Comparison of ENCODE assay signal across 8 cellular contexts in genomic region chr20:23358563-23358906, GRCh38. TPM values are rescaled to one million over a fixed set of nuclear protein-coding genes. Genes with fewer than 3 reads are reported as not detected.
A peak's percentile ranks its signal among the peaks of the same experiment; 100 is the strongest.
DNase-seq lines count a peak whose midpoint lies in the region; ATAC-seq and TF ChIP-seq lines count a peak whose summit lies in the region.

No MANE protein-coding gene starts in this region.

- DNase-seq in HFF-Myc (ENCODE audit: extremely low read depth, low read depth) (no peak), foreskin fibroblast (no peak), NOMO-1 (lab: John Stamatoyannopoulos, UW; ENCODE audit: unreplicated experiment in 2 of 2) (no peak), COR-L47 (lab: John Stamatoyannopoulos, UW) (no peak)
- no peak for DNase-seq in effector CD4-positive, alpha-beta T cell

- peaks cover 24 to 34% (median 31%) of the 10 kb centered on the region in 3 donors for H3K4me1 ChIP-seq in skeletal muscle tissue (ENCODE audit: control insufficient read depth in 3 of 3, insufficient read depth in 3 of 3, low read length in 3 of 3)

- H3K27me3 ChIP-seq in skeletal muscle tissue (ENCODE audit: control insufficient read depth in 3 of 3, insufficient read depth in 3 of 3, low read length in 3 of 3), result no peaks in the 10 kb centered on the region

- no peak for ATAC-seq in HG02610 (IDR thresholded peaks at IDR 0.05; ENCODE audit: unreplicated experiment)

- no peak for TF ChIP-seq CTCF in HFF-Myc (IDR thresholded peaks at IDR 0.05; ENCODE audit: low read depth, low read length, missing control alignments)
- no peak for TF ChIP-seq CTCF in WI38 (IDR thresholded peaks at IDR 0.05; ENCODE audit: low read depth, low read length)
- no peak for TF ChIP-seq CTCF in foreskin fibroblast (IDR thresholded peaks at IDR 0.05; ENCODE audit: low read depth, low read length)

- H3K9ac ChIP-seq in skeletal muscle tissue (ENCODE audit: low read depth in 1 of 3, low read length in 3 of 3), result peak overlapping the region; percentile 73 to 94 (median 83)

- peaks cover 15 to 16% (median 16%) of the 10 kb centered on the region in 3 donors for H3K36me3 ChIP-seq in skeletal muscle tissue (ENCODE audit: control insufficient read depth in 3 of 3, insufficient read depth in 3 of 3, low read length in 3 of 3)

- peak overlapping the region; percentile 55 for H3K4me3 ChIP-seq in HFF-Myc (replicated peaks; ENCODE audit: low read depth, low read length)
- H3K4me3 ChIP-seq in WI38 (ENCODE audit: low read depth, low read length), result peak overlapping the region; percentile 78
- peak overlapping the region; percentile 55 to 70 for H3K4me3 ChIP-seq in foreskin fibroblast (ENCODE audit: low read depth in 1 of 2, low read length in 2 of 2)
- H3K4me3 ChIP-seq in skeletal muscle tissue (ENCODE audit: low read length in 3 of 3), result peak overlapping the region; percentile 68 to 87 (median 75)

- peak overlapping the region; percentile 90 for H3K27ac ChIP-seq in skeletal muscle tissue (ENCODE audit: low read depth, low read length)

- no peaks in the 10 kb centered on the region for H3K9me3 ChIP-seq in skeletal muscle tissue (ENCODE audit: control insufficient read depth in 3 of 3, low read length in 3 of 3)

RNA-seq across cellular contexts. Expression of gene GZF1, which starts 3.4 kb away (rescaled TPM):
- total RNA-seq in skeletal muscle tissue, result 11.0 TPM

RNA-seq across cellular contexts. Expression of gene NXT1, which starts 7.9 kb away (rescaled TPM):
- 15.1 TPM for total RNA-seq in skeletal muscle tissue
